Comparison of ENCODE assay signal across 2 cellular contexts in genomic region chr22:31271485-31271884, GRCh38.
TF ChIP-seq lines count a peak whose summit lies in the region.

No MANE protein-coding gene starts in this region.

TF ChIP-seq in IMR-90, 13 proteins besides CTCF, POLR2A, EP300 and RAD21:
- no peak for TF ChIP-seq MAZ (IDR thresholded peaks at IDR 0.05; ENCODE audit: borderline replicate concordance, low read depth, low read length)
- TF ChIP-seq ELK1 (IDR thresholded peaks at IDR 0.05; ENCODE audit: borderline replicate concordance, low read depth, low read length) = no peak
- no peak for TF ChIP-seq BHLHE40 (IDR thresholded peaks at IDR 0.05; ENCODE audit: low read depth, low read length)
- TF ChIP-seq RCOR1 (IDR thresholded peaks at IDR 0.05; ENCODE audit: insufficient replicate concordance, low read length) = no peak
- no peak for TF ChIP-seq NFE2L2 (IDR thresholded peaks at IDR 0.05; ENCODE audit: low read depth, low read length)
- no peak for TF ChIP-seq FOS (IDR thresholded peaks at IDR 0.05; ENCODE audit: low read depth, low read length)
- no peak for TF ChIP-seq SMC3 (IDR thresholded peaks at IDR 0.05; ENCODE audit: low read depth, low read length)
- TF ChIP-seq MAFK (IDR thresholded peaks at IDR 0.05; ENCODE audit: low read depth, low read length) = no peak
- no peak for TF ChIP-seq USF2 (IDR thresholded peaks at IDR 0.05; ENCODE audit: low read depth, low read length)
- TF ChIP-seq MXI1 (IDR thresholded peaks at IDR 0.05; ENCODE audit: borderline replicate concordance, low read depth, low read length) = no peak
- TF ChIP-seq RFX5 (IDR thresholded peaks at IDR 0.05; ENCODE audit: low read depth, low read length) = no peak

TF ChIP-seq in H1, 55 proteins besides CTCF, POLR2A, EP300 and RAD21:
- no peak for TF ChIP-seq TAF1 (IDR thresholded peaks at IDR 0.05; ENCODE audit: low read depth, low read length)
- TF ChIP-seq CHD2 (IDR thresholded peaks at IDR 0.05; ENCODE audit: low read length) = no peak
- TF ChIP-seq FOSL1 (IDR thresholded peaks at IDR 0.05; ENCODE audit: insufficient read depth, low read depth, low read length) = no peak
- no peak for TF ChIP-seq TBP (IDR thresholded peaks at IDR 0.05; ENCODE audit: low read depth, low read length)
- TF ChIP-seq SP4 (IDR thresholded peaks at IDR 0.05; ENCODE audit: low read length) = no peak
- no peak for TF ChIP-seq ATF2 (IDR thresholded peaks at IDR 0.05; ENCODE audit: low read length)
- TF ChIP-seq TEAD4 (IDR thresholded peaks at IDR 0.05; ENCODE audit: low read depth, low read length) = no peak
- no peak for TF ChIP-seq CBX8 (IDR thresholded peaks at IDR 0.05; ENCODE audit: borderline replicate concordance, low read depth, low read length)
- no peak for TF ChIP-seq RNF2 (IDR thresholded peaks at IDR 0.05; ENCODE audit: borderline replicate concordance, low read depth, low read length, missing control alignments, poor library complexity, severe bottlenecking)
- no peak for TF ChIP-seq RFX5 (IDR thresholded peaks at IDR 0.05; ENCODE audit: borderline replicate concordance, low read depth, low read length)
- no peak for TF ChIP-seq SUZ12 (IDR thresholded peaks at IDR 0.05; ENCODE audit: low read length)
- no peak for TF ChIP-seq CREB1 (IDR thresholded peaks at IDR 0.05)
- no peak for TF ChIP-seq BCL11A (IDR thresholded peaks at IDR 0.05; ENCODE audit: low read depth in 2 of 2, low read length in 2 of 2)
- no peak for TF ChIP-seq SP2 (IDR thresholded peaks at IDR 0.05; ENCODE audit: low read length)
- no peak for TF ChIP-seq SIX5 (IDR thresholded peaks at IDR 0.05; ENCODE audit: low read depth, low read length)
- TF ChIP-seq BACH1 (IDR thresholded peaks at IDR 0.05; ENCODE audit: low read length) = no peak
- TF ChIP-seq BRCA1 (IDR thresholded peaks at IDR 0.05; ENCODE audit: low read depth, low read length) = no peak
